In the genomic region with DNA sequence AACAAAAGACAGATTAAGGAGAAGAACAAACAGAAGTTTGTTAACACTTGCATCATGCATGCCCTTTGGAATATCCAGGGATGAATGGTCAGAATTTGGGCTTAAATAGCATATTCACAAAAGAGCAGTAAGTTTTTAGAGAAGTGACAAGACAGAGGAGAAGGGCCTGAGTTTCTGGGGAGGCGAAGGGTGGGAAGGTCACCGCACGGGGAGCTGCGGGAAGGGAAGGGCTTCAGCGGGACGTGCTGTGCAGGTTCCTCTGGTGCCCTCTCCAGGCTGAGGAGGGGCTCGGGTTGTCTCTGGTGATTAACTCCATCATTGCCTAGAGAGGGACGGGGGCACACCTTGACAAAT, we compare ENCODE assay signal across 10 cellular contexts. TPM values are rescaled to one million over a fixed set of nuclear protein-coding genes. Genes with fewer than 3 reads are reported as not detected.
A peak's percentile ranks its signal among the peaks of the same experiment; 100 is the strongest.
DNase-seq lines count a peak whose midpoint lies in the region; ATAC-seq and TF ChIP-seq lines count a peak whose summit lies in the region.
"Had no signal": no experiment of that assay in that cellular context is flagged by ENCODE, and none has a peak within 500 bp of the region (broad histone marks: within the 10 kb centered on the region; RNA-seq: fewer than 3 reads in every experiment).

No MANE protein-coding gene starts in this region.

- no peak for ATAC-seq in GM21367 (IDR thresholded peaks at IDR 0.05; ENCODE audit: unreplicated experiment)

- H3K9me3 Mint-ChIP-seq in type B pancreatic cell: no peaks in the 10 kb centered on the region
- H3K9me3 Mint-ChIP-seq: naive B cell had no signal

- peak overlapping the region; percentile 52 for H3K27ac Mint-ChIP-seq in type B pancreatic cell

- TF ChIP-seq CTCF in type B pancreatic cell (conservative IDR thresholded peaks at IDR 0.05): peak; percentile 61

- H3K27me3 Mint-ChIP-seq in type B pancreatic cell: no peaks in the 10 kb centered on the region

- H3K36me3 Mint-ChIP-seq in type B pancreatic cell: peaks cover 14% of the 10 kb centered on the region
- H3K36me3 Mint-ChIP-seq: naive B cell had no signal

- peak; percentile 35 for DNase-seq in NCI-H82 (lab: John Stamatoyannopoulos, UW)
- DNase-seq in NCI-H82 treated with DMSO at 0.1 percent for 48 hours (lab: John Stamatoyannopoulos, UW; ENCODE audit: unreplicated experiment): no peak
- DNase-seq in astrocyte of the hippocampus (ENCODE audit: low read depth, low spot score): peak; percentile 45
- peak; percentile 51 for DNase-seq in iPS-NIHi11 (ENCODE audit: low spot score)
- no peak for DNase-seq in type B pancreatic cell (ENCODE audit: extremely low spot score, unreplicated experiment)
- no peak for DNase-seq in hypothalamus (lab: John Stamatoyannopoulos, UW)
- no peak for DNase-seq in stimulated activated CD4-positive, alpha-beta T cell treated with anti-CD3 and anti-CD28 coated beads, Interleukin-1b, Interleukin-23, amount 100 ng/mL, for 48 hours
- DNase-seq: naive B cell, NCI-H226 had no signal

- H3K4me3 Mint-ChIP-seq in type B pancreatic cell: peak overlapping the region; percentile 8

- H3K4me1 Mint-ChIP-seq in type B pancreatic cell (ENCODE audit: unreplicated experiment): peaks cover 28% of the 10 kb centered on the region
- H3K4me1 Mint-ChIP-seq: naive B cell had no signal

RNA-seq across cellular contexts. Expression of gene ZNF22, which starts 10.4 kb away (rescaled TPM):
- 23.5 and 39.0 TPM in 2 replicates for total RNA-seq in type B pancreatic cell (ENCODE audit: low replicate concordance)

RNA-seq across cellular contexts. Expression of gene DEPP1, which starts 11.7 kb away (rescaled TPM):
- total RNA-seq in type B pancreatic cell (ENCODE audit: low replicate concordance): 25.7 and 53.0 TPM in 2 replicates

RNA-seq across cellular contexts. Expression of gene RASSF4, which starts 30.7 kb away (rescaled TPM):
- total RNA-seq in type B pancreatic cell (ENCODE audit: low replicate concordance): 22.7 and 27.9 TPM in 2 replicates

Comparison
In these comparisons a context has a peak if more than half of its experiments do, and no peak if none do; other contexts are left out.
1. DNase-seq: peak in NCI-H82 (single experiment), astrocyte of the hippocampus (single experiment) and iPS-NIHi11 (single experiment); none in NCI-H82 treated with DMSO at 0.1 percent for 48 hours (single experiment), type B pancreatic cell (single experiment), hypothalamus (0 of 51) and stimulated activated CD4-positive, alpha-beta T cell treated with anti-CD3 and anti-CD28 coated beads, Interleukin-1b, Interleukin-23, amount 100 ng/mL, for 48 hours (single experiment).